8 cellular contexts compared by ENCODE assay signal in genomic region chr2:219161097-219161496, GRCh38. TPM values are rescaled to one million over a fixed set of nuclear protein-coding genes. Genes with fewer than 3 reads are reported as not detected.
A peak's percentile ranks its signal among the peaks of the same experiment; 100 is the strongest.
DNase-seq lines count a peak whose midpoint lies in the region; ATAC-seq and TF ChIP-seq lines count a peak whose summit lies in the region.

No MANE protein-coding gene starts in this region.

- H3K27ac ChIP-seq in KOPT-K1 (ENCODE audit: low read depth, low read length, poor library complexity, severe bottlenecking): peak overlapping the region; percentile 84
- peak overlapping the region; percentile 97 for H3K27ac ChIP-seq in cingulate gyrus (ENCODE audit: low read depth, low read length)

- H3K4me3 Mint-ChIP-seq in natural killer cell: peak overlapping the region; percentile 45

- no peaks in the 10 kb centered on the region for H3K36me3 Mint-ChIP-seq in natural killer cell

- peak overlapping the region; percentile 92 to 94 for H3K27ac Mint-ChIP-seq in natural killer cell

- intact Hi-C loops in natural killer cell (cut with micrococcal nuclease): loop anchor here (2.0 kb wide), 1 partner anchor 58 kb away; the partner anchor contains the start of gene ABCB6

- H3K9me3 Mint-ChIP-seq in natural killer cell: no peaks in the 10 kb centered on the region

- no peaks in the 10 kb centered on the region for H3K27me3 Mint-ChIP-seq in natural killer cell (ENCODE audit: low read depth in 2 of 2)

- peaks cover 21% of the 10 kb centered on the region for H3K36me3 ChIP-seq in KOPT-K1 (ENCODE audit: insufficient read depth, low read length)

- no peak for ATAC-seq in natural killer cell
- no peak for ATAC-seq in GM18867 (IDR thresholded peaks at IDR 0.05; ENCODE audit: unreplicated experiment)

- H3K9me3 ChIP-seq in KOPT-K1 (ENCODE audit: insufficient read depth, low read length, poor library complexity, severe bottlenecking): no peaks in the 10 kb centered on the region

- DNase-seq in AG09309 (ENCODE audit: low read depth) (no peak), natural killer cell (no peak), GDM1 (lab: John Stamatoyannopoulos, UW) (no peak), SHP77 (lab: John Stamatoyannopoulos, UW) (no peak), SIG-M5 (lab: John Stamatoyannopoulos, UW) (no peak)

- TF ChIP-seq CTCF in AG09309 (IDR thresholded peaks at IDR 0.05; ENCODE audit: control insufficient read depth, insufficient read depth, low read depth, low read length, missing control alignments): no peak
- no peak for TF ChIP-seq CTCF in natural killer cell (IDR thresholded peaks at IDR 0.05)

- H3K4me1 Mint-ChIP-seq in natural killer cell: peaks cover 16 to 31% of the 10 kb centered on the region in 2 donors

- peak overlapping the region; percentile 66 for H3K4me3 ChIP-seq in AG09309 (ENCODE audit: control insufficient read depth, low read depth, low read length)

RNA-seq across cellular contexts. Expression of gene NHEJ1, which starts 0.5 kb away (rescaled TPM):
- total RNA-seq in natural killer cell: 10 to 100 TPM in 2 of 3 donors, 1 to 10 TPM in 1; 9.9 to 12.7 (median 11.0) TPM

RNA-seq across cellular contexts. Expression of gene SLC23A3, which starts 8.7 kb away (rescaled TPM):
- 1 to 10 TPM in 1 of 3 donors, under 1 TPM in 2; 0.48 to 1.1 (median 0.89) TPM for total RNA-seq in natural killer cell

RNA-seq across cellular contexts. Expression of gene CNPPD1, which starts 15.6 kb away (rescaled TPM):
- 10 to 100 TPM; 64.4 to 72.4 (median 64.8) TPM for total RNA-seq in natural killer cell

RNA-seq across cellular contexts. Expression of gene RETREG2, which starts 17.0 kb away (rescaled TPM):
- total RNA-seq in natural killer cell: 10 to 100 TPM; 77.0 to 81.9 (median 79.0) TPM

RNA-seq across cellular contexts. Expression of gene ZFAND2B, which starts 45.5 kb away (rescaled TPM):
- 10 to 100 TPM; 67.6 to 84.0 (median 83.4) TPM for total RNA-seq in natural killer cell
